1 cellular context compared by ENCODE assay signal in the genomic region with DNA sequence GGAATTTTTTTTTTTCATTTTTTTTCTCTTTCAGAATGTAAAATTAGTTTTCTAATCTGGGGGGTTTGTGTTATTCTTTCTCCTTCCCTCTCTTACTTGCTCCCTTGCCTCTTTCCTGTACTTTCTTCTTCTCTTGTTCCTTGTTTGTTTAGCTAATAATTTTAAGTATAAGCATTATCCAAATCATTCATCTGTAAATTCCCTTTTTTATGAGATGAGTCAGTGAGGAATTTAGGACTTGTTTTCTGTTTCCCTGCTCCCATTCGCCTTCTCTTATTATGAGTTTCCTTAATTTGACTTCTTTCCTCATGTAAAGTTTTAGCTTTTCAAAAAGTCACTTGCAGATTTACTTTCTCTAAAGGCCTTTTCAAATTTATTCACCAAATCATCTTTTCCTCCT.
TF ChIP-seq lines count a peak whose summit lies in the region.

No MANE protein-coding gene starts in this region.

TF ChIP-seq in SK-N-SH, 30 proteins besides CTCF, POLR2A, EP300 and RAD21 (continued from another document):
- no peak for TF ChIP-seq GABPA (IDR thresholded peaks at IDR 0.05; ENCODE audit: low read depth)
- TF ChIP-seq, protein P1, sequence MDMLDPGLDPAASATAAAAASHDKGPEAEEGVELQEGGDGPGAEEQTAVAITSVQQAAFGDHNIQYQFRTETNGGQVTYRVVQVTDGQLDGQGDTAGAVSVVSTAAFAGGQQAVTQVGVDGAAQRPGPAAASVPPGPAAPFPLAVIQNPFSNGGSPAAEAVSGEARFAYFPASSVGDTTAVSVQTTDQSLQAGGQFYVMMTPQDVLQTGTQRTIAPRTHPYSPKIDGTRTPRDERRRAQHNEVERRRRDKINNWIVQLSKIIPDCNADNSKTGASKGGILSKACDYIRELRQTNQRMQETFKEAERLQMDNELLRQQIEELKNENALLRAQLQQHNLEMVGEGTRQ (IDR thresholded peaks at IDR 0.05; ENCODE audit: borderline replicate concordance, low read depth, low read length) = no peak
- no peak for TF ChIP-seq POLR2AphosphoS5 (IDR thresholded peaks at IDR 0.05; ENCODE audit: low read depth, low read length)
- no peak for TF ChIP-seq FOSL2 (IDR thresholded peaks at IDR 0.05; ENCODE audit: borderline replicate concordance, low read depth)
TF ChIP-seq in SK-N-SH: peak in this region for 0.
